8 cellular contexts compared by ENCODE assay signal in the genomic region with DNA sequence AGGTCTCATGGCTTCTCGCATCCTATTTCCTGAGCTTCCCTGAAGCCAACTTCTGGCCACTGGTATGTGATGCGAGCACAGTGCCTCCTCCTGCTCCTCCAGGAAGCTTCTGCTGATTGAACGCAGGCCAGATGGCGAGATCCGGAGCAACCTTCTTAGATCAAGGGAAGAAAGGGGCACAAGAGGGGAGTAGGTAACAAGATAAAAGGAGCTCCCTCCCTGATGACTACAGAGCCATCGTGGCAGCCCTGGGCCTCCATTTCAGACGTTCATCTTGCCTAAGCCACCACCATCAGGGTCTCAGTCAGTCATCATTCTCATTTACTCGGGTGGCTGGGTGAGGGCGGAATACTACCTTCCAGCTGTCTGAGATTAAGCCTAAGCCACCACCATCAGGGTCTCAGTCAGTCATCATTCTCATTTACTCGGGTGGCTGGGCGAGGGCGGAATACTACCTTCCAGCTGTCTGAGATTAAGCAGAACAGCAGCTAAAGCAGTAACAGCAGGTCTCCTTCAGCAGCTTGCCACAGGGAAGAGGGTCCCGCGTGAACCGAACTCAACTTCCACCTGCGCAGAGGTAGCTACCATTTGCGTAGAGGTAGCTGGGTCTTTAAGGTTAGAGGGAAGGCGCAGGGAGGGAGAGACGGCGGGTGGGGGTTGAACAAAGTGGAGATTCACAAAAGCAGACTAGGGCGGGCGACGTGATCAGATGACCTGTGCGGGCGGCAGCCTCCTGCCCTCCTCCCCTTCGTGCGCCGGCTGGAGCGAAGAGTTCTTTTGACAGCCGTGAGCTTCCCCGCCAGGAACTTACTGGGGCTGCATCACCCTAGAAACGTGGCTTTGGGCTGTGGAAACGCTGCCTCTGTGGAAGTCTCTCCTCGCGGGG. TPM values are rescaled to one million over a fixed set of nuclear protein-coding genes. Genes with fewer than 3 reads are reported as not detected.
DNase-seq lines count a peak whose midpoint lies in the region; ATAC-seq lines count a peak whose summit lies in the region.

No MANE protein-coding gene starts in this region.

- H3K4me3 ChIP-seq in BLaER1 treated with 17β-estradiol and CSF1 and Interleukin-3, amounts not matched to agents 10 nM and 100 nM = peak overlapping the region; percentile 73 to 94 (median 86)
- H3K4me3 ChIP-seq in SJSA1 (peak overlapping the region; percentile 72), rectal smooth muscle tissue (ENCODE audit: low read length) (peak overlapping the region; percentile 90)

- intact Hi-C loops in left cardiac atrium (cut with DNase I) = no loop called here

- H3K36me3 ChIP-seq in BLaER1 treated with 17β-estradiol and CSF1 and Interleukin-3, amounts not matched to agents 10 nM and 100 nM = peaks cover 27 to 35% (median 30%) of the 10 kb centered on the region in 11 experiments
- H3K36me3 ChIP-seq in SJSA1 = peaks cover 32% of the 10 kb centered on the region
- peaks cover 3% of the 10 kb centered on the region for H3K36me3 ChIP-seq in rectal smooth muscle tissue (ENCODE audit: control insufficient read depth, insufficient read depth, low read length)

- H3K9ac ChIP-seq in BLaER1 treated with 17β-estradiol and CSF1 and Interleukin-3, amounts not matched to agents 10 nM and 100 nM = peak overlapping the region; percentile 93 to 99 (median 98)
- H3K9ac ChIP-seq in rectal smooth muscle tissue (ENCODE audit: low read length) = peak overlapping the region; percentile 82

- DNase-seq in GM19238 (ENCODE audit: insufficient read length, low spot score) (peak; percentile 48), SJSA1 (ENCODE audit: low read depth in 1 of 2, low spot score in 2 of 2) (no peak), left cardiac atrium (peak; percentile 73), 8988T (no peak)
- DNase-seq in activated naive CD8-positive, alpha-beta T cell treated with anti-CD3 and anti-CD28 coated beads, Interleukin-2, amount 50 U/mL, for 16 hours (ENCODE audit: low read depth, low spot score) = peak; percentile 40

- peak overlapping the region; percentile 94 to 100 (median 98) for H3K27ac ChIP-seq in BLaER1 treated with 17β-estradiol and CSF1 and Interleukin-3, amounts not matched to agents 10 nM and 100 nM
- H3K27ac ChIP-seq in SJSA1 = peak overlapping the region; percentile 87
- H3K27ac ChIP-seq in rectal smooth muscle tissue (ENCODE audit: low read depth, low read length) = peak overlapping the region; percentile 96

- peak overlapping the region; percentile 86 to 99 (median 96) for H3K4me2 ChIP-seq in BLaER1 treated with 17β-estradiol and CSF1 and Interleukin-3, amounts not matched to agents 10 nM and 100 nM

- peaks cover 0 to 34% (median 0%) of the 10 kb centered on the region in 11 experiments; a peak in 4 of 22 replicates for H4K20me1 ChIP-seq in BLaER1 treated with 17β-estradiol and CSF1 and Interleukin-3, amounts not matched to agents 10 nM and 100 nM

- peaks cover 17 to 27% (median 23%) of the 10 kb centered on the region in 11 experiments for H3K9me3 ChIP-seq in BLaER1 treated with 17β-estradiol and CSF1 and Interleukin-3, amounts not matched to agents 10 nM and 100 nM (replicated peaks in 1 of 11)
- H3K9me3 ChIP-seq in SJSA1 (replicated peaks) = peaks cover 8% of the 10 kb centered on the region

- ATAC-seq in HG03432 (IDR thresholded peaks at IDR 0.05; ENCODE audit: unreplicated experiment) (peak; percentile 58), left cardiac atrium (peak; percentile 77)

- H3K27me3 ChIP-seq in BLaER1 treated with 17β-estradiol and CSF1 and Interleukin-3, amounts not matched to agents 10 nM and 100 nM = no peaks in the 10 kb centered on the region
- H3K27me3 ChIP-seq in SJSA1 (replicated peaks) (no peaks in the 10 kb centered on the region), rectal smooth muscle tissue (ENCODE audit: control insufficient read depth, insufficient read depth, low read length) (no peaks in the 10 kb centered on the region)

- peaks cover 26 to 70% (median 30%) of the 10 kb centered on the region in 10 experiments for H3K4me1 ChIP-seq in BLaER1 treated with 17β-estradiol and CSF1 and Interleukin-3, amounts not matched to agents 10 nM and 100 nM
- peaks cover 37% of the 10 kb centered on the region for H3K4me1 ChIP-seq in SJSA1 (replicated peaks)
- H3K4me1 ChIP-seq in rectal smooth muscle tissue (ENCODE audit: control insufficient read depth, insufficient read depth, low read length) = peaks cover 19% of the 10 kb centered on the region

RNA-seq across cellular contexts. Expression of a gene that starts 27.9 kb away (rescaled TPM):
- 123 and 135 TPM in 2 replicates for total RNA-seq in SJSA1 (2014; rRNA removed; shearing (Covaris generic))
- 100 to 1,000 TPM in 1 of 2 donors, 10 to 100 TPM in 1; 95.8 to 133 TPM for total RNA-seq in left cardiac atrium

RNA-seq across cellular contexts. Expression of a gene that starts 30.6 kb away (rescaled TPM):
- total RNA-seq in SJSA1 (2014; rRNA removed; shearing (Covaris generic)) = 14.3 and 19.8 TPM in 2 replicates
- total RNA-seq in left cardiac atrium = 10 to 100 TPM; 14.4 to 16.8 TPM

Comparison
In these comparisons a context has a peak if more than half of its experiments do, and no peak if none do; other contexts are left out.
1. DNase-seq: peak in GM19238 (single experiment), activated naive CD8-positive, alpha-beta T cell treated with anti-CD3 and anti-CD28 coated beads, Interleukin-2, amount 50 U/mL, for 16 hours (single experiment) and left cardiac atrium (single experiment); none in SJSA1 (0 of 2) and 8988T (single experiment).
2. Peak in every context shown above with its lines, with median percentiles within 50 percentile points of each other: H3K27ac ChIP-seq and H3K4me3 ChIP-seq.